ENCODE assay signal across 8 cellular contexts in genomic region chr5:14204785-14205321, GRCh38.
DNase-seq lines count a peak whose midpoint lies in the region.

No MANE protein-coding gene starts in this region.

- H3K4me3 ChIP-seq in mucosa of rectum (ENCODE audit: low read length in 2 of 2), result peak overlapping the region; percentile 24 to 60

- intact Hi-C loops in dendritic cell treated with granulocyte-macrophage colony-stimulating factor and Interleukin-4, amounts not matched to agents 40 ng/mL and 50 ng/mL, for 4 days (cut with micrococcal nuclease), result loop anchor here (5.0 to 10.0 kb wide), 2 partner anchors 33 to 60 kb away; no protein-coding TSS in a partner anchor

- no peaks in the 10 kb centered on the region for H3K27me3 Mint-ChIP-seq in dendritic cell treated with granulocyte-macrophage colony-stimulating factor and Interleukin-4, amounts not matched to agents 40 ng/mL and 50 ng/mL, for 4 days

- no peaks in the 10 kb centered on the region for H3K9me3 ChIP-seq in mucosa of rectum (ENCODE audit: control insufficient read depth in 2 of 2, low read length in 2 of 2)

- DNase-seq in GDM1 (lab: John Stamatoyannopoulos, UW) (peak; percentile 26), NCI-H2196 treated with DMSO at 0.1 percent for 48 hours (lab: John Stamatoyannopoulos, UW; ENCODE audit: unreplicated experiment) (peak; percentile 41), OCI-M2 (lab: John Stamatoyannopoulos, UW; ENCODE audit: unreplicated experiment) (no peak)
- no peak for DNase-seq in NK-92 treated with Interleukin-12 subunit alpha and Interleukin-12 subunit beta, amount 100 ng/mL, for 24 hours (lab: John Stamatoyannopoulos, UW)
- no peak for DNase-seq in stimulated activated CD4-positive, alpha-beta T cell treated with anti-CD3 and anti-CD28 coated beads, Interleukin-2, amount 100 ng/mL, for 48 hours
- DNase-seq in activated naive CD4-positive, alpha-beta T cell treated with anti-CD3 and anti-CD28 coated beads, Interleukin-2, amount 50 U/mL, for 16 hours, result no peak

- H3K4me3 Mint-ChIP-seq in dendritic cell treated with granulocyte-macrophage colony-stimulating factor and Interleukin-4, amounts not matched to agents 40 ng/mL and 50 ng/mL, for 4 days, result peak overlapping the region; percentile 34

- H3K9me3 Mint-ChIP-seq in dendritic cell treated with granulocyte-macrophage colony-stimulating factor and Interleukin-4, amounts not matched to agents 40 ng/mL and 50 ng/mL, for 4 days, result no peaks in the 10 kb centered on the region

- no peaks in the 10 kb centered on the region for H3K36me3 Mint-ChIP-seq in dendritic cell treated with granulocyte-macrophage colony-stimulating factor and Interleukin-4, amounts not matched to agents 40 ng/mL and 50 ng/mL, for 4 days (ENCODE audit: low read depth)

- H3K27ac Mint-ChIP-seq in dendritic cell treated with granulocyte-macrophage colony-stimulating factor and Interleukin-4, amounts not matched to agents 40 ng/mL and 50 ng/mL, for 4 days, result peak overlapping the region; percentile 39

- no peaks in the 10 kb centered on the region for H3K36me3 ChIP-seq in mucosa of rectum (ENCODE audit: control insufficient read depth in 2 of 2, insufficient read depth in 2 of 2, low read length in 2 of 2)

- peak overlapping the region; percentile 60 to 68 for H3K9ac ChIP-seq in mucosa of rectum (ENCODE audit: low read depth in 1 of 2, low read length in 2 of 2)

- H3K4me1 Mint-ChIP-seq in dendritic cell treated with granulocyte-macrophage colony-stimulating factor and Interleukin-4, amounts not matched to agents 40 ng/mL and 50 ng/mL, for 4 days (ENCODE audit: low read depth), result peaks cover 63% of the 10 kb centered on the region

- peaks cover 57% of the 10 kb centered on the region in 2 donors for H3K4me1 ChIP-seq in mucosa of rectum (ENCODE audit: control insufficient read depth in 2 of 2, insufficient read depth in 2 of 2, low read length in 2 of 2)

- H3K27me3 ChIP-seq in mucosa of rectum (ENCODE audit: control insufficient read depth in 2 of 2, insufficient read depth in 2 of 2, low read length in 2 of 2), result no peaks in the 10 kb centered on the region

- H3K27ac ChIP-seq in mucosa of rectum (ENCODE audit: low read depth in 2 of 2, low read length in 2 of 2), result peak overlapping the region; percentile 65 to 90

Comparison
In these comparisons a context has a peak if more than half of its experiments do, and no peak if none do; other contexts are left out.
1. DNase-seq: peak in GDM1 (single experiment) and NCI-H2196 treated with DMSO at 0.1 percent for 48 hours (single experiment); none in NK-92 treated with Interleukin-12 subunit alpha and Interleukin-12 subunit beta, amount 100 ng/mL, for 24 hours (single experiment), stimulated activated CD4-positive, alpha-beta T cell treated with anti-CD3 and anti-CD28 coated beads, Interleukin-2, amount 100 ng/mL, for 48 hours (0 of 2), activated naive CD4-positive, alpha-beta T cell treated with anti-CD3 and anti-CD28 coated beads, Interleukin-2, amount 50 U/mL, for 16 hours (single experiment) and OCI-M2 (single experiment).